ENCODE assay signal across 9 cellular contexts in the genomic region with DNA sequence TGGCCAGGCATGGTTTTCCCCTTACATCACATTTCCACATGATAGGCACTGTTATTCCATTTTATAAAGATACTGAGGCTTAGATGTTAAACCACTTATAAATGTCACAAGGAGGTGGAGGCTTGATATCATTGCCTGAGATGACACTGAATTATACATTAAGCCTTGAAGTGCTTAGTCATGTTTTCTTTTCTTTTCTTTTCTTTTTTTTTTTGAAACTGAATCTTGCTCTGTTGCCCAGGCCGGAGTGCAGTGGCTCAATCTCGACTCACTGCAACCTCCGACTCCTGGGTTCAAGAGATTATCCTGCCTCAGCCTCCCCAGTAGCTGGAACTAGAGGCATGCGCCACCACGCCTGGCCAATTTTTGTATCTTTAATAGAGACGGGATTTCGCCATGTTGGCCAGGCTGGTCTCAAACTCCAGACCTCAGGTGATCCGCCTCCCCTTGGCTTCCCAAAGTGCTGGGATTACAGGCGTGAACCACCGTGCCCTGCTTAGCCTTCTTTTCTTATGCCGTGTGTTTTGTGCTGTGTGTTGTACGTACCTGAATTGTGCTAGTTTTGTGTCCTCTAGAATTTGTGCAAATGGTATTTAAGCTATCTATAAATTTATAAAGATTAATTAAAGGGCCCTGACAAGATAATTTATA. TPM values are rescaled to one million over a fixed set of nuclear protein-coding genes. Genes with fewer than 3 reads are reported as not detected.
DNase-seq lines count a peak whose midpoint lies in the region; ATAC-seq, FAIRE-seq and TF ChIP-seq lines count a peak whose summit lies in the region.
"Had no signal": no experiment of that assay in that cellular context is flagged by ENCODE, and none has a peak within 500 bp of the region (broad histone marks: within the 10 kb centered on the region; RNA-seq: fewer than 3 reads in every experiment).

No MANE protein-coding gene starts in this region.

- H3K27me3 ChIP-seq in DND-41 (ENCODE audit: insufficient read depth, low read length, poor library complexity), result no peaks in the 10 kb centered on the region
- H3K27me3 ChIP-seq in Panc1 (ENCODE audit: control insufficient read depth, insufficient read depth, low read length), result no peaks in the 10 kb centered on the region
- H3K27me3 ChIP-seq in parathyroid adenoma (ENCODE audit: control insufficient read depth, insufficient read depth, low read length), result no peaks in the 10 kb centered on the region

- TF ChIP-seq CTCF in DND-41 (IDR thresholded peaks at IDR 0.05; ENCODE audit: borderline replicate concordance, extremely low read depth, low read length, poor library complexity, severe bottlenecking), result no peak
- no peak for TF ChIP-seq CTCF in Panc1 (IDR thresholded peaks at IDR 0.05)
- TF ChIP-seq CTCF in parathyroid adenoma (IDR thresholded peaks at IDR 0.05), result no peak

- DNase-seq in DND-41 (no peak), Panc1 (ENCODE audit: low read depth, low spot score) (no peak), epithelial cell of prostate (ENCODE audit: low read depth, low spot score) (no peak), frontal cortex (ENCODE audit: low spot score in 2 of 2) (no peak), NOMO-1 (lab: John Stamatoyannopoulos, UW; ENCODE audit: unreplicated experiment in 2 of 2) (no peak)
- DNase-seq in activated CD4-positive, CD25-positive, alpha-beta regulatory T cell (lab: John Stamatoyannopoulos, UW), result no peak
- DNase-seq: cerebellar nuclear complex had no signal

- TSS peak; percentile 84 for BruUV-seq in Panc1 (replicated peaks; lab: Mats Ljungman, UMichigan)

- POLR2A ChIA-PET in Panc1 (lab: Charles Lee), result no interaction called here

- in situ Hi-C loops in Panc1 (cut with HindIII; ENCODE audit: low pct_unique_long_range_greater_than_20kb, low sequenced_read_pairs), result no loop called here

- ATAC-seq in DND-41 (ENCODE audit: insufficient read depth, low read depth) (no peak), Panc1 (no peak), HG03521 (IDR thresholded peaks at IDR 0.05; ENCODE audit: unreplicated experiment) (no peak)

- intact Hi-C loops in Panc1 (cut with micrococcal nuclease; ENCODE audit: unreplicated experiment), result no loop called here

- H4K20me1 ChIP-seq in DND-41 (ENCODE audit: insufficient read depth, low read length), result peaks cover 16% of the 10 kb centered on the region; the same call in 1 of the 2 replicates

- H3K4me1 ChIP-seq in DND-41 (ENCODE audit: insufficient read depth, low read length) (peaks cover 29% of the 10 kb centered on the region), Panc1 (ENCODE audit: control insufficient read depth, insufficient read depth, low read length) (peaks cover 17% of the 10 kb centered on the region), parathyroid adenoma (peaks cover 7% of the 10 kb centered on the region)

- H3K79me2 ChIP-seq in DND-41 (ENCODE audit: insufficient read depth, low read length), result peaks cover 57% of the 10 kb centered on the region
- H3K79me2 ChIP-seq in parathyroid adenoma, result peaks cover 41% of the 10 kb centered on the region

- FAIRE-seq in frontal cortex (lab: Jason Lieb, UNC), result no peak

- H3K4me3 ChIP-seq in DND-41 (ENCODE audit: low read depth in 1 of 2, low read length in 2 of 2) (peak overlapping the region; percentile 73 to 87), Panc1 (ENCODE audit: low read depth in 2 of 2, low read length in 2 of 2) (peak overlapping the region; percentile 91 to 94), parathyroid adenoma (ENCODE audit: low read depth, low read length) (peak overlapping the region; percentile 89)

- H3K36me3 ChIP-seq in DND-41 (ENCODE audit: insufficient read depth, low read length) (peaks cover 25% of the 10 kb centered on the region; the same call in 1 of the 2 replicates), Panc1 (ENCODE audit: control insufficient read depth, insufficient read depth, low read length) (no peaks in the 10 kb centered on the region), parathyroid adenoma (ENCODE audit: control insufficient read depth, insufficient read depth, low read length) (no peaks in the 10 kb centered on the region)

- H3K9ac ChIP-seq in DND-41 (ENCODE audit: low read depth, low read length), result peak overlapping the region; percentile 68
- H3K9ac ChIP-seq in parathyroid adenoma, result no peak overlapping the region

- H3K9me3 ChIP-seq in DND-41 (ENCODE audit: insufficient read depth, low read length, severe bottlenecking) (no peaks in the 10 kb centered on the region), Panc1 (ENCODE audit: control insufficient read depth, insufficient read depth, low read depth, low read length) (no peaks in the 10 kb centered on the region), parathyroid adenoma (ENCODE audit: control insufficient read depth, low read length) (no peaks in the 10 kb centered on the region)

- CTCF ChIA-PET in Panc1 (lab: Charles Lee), result no interaction called here

- H3K27ac ChIP-seq in DND-41 (ENCODE audit: low read length), result peak overlapping the region; percentile 99
- peak overlapping the region; percentile 92 for H3K27ac ChIP-seq in Panc1 (ENCODE audit: low read length)
- peak overlapping the region; percentile 91 for H3K27ac ChIP-seq in epithelial cell of prostate
- H3K27ac ChIP-seq in parathyroid adenoma, result peak overlapping the region; percentile 98

- H2AFZ ChIP-seq in DND-41 (ENCODE audit: low read depth, low read length) (peak overlapping the region; percentile 92; the same call in 1 of the 2 replicates), parathyroid adenoma (no peak overlapping the region)

- peak overlapping the region; percentile 98 for H3K4me2 ChIP-seq in DND-41 (ENCODE audit: insufficient read depth, low read length)
- peak overlapping the region; percentile 78 for H3K4me2 ChIP-seq in parathyroid adenoma (ENCODE audit: low read length)

RNA-seq across cellular contexts. Expression of gene DNAJA3, which starts 1.2 kb away (rescaled TPM):
- 68.7 TPM for total RNA-seq in Panc1 (2021; ENCODE audit: unreplicated experiment)
- 73.2 TPM for polyA plus RNA-seq in Panc1 (2012; ENCODE audit: insufficient read length)
- total RNA-seq in frontal cortex, result 42.8 TPM

RNA-seq across cellular contexts. Expression of gene CORO7, which starts 10.5 kb away (rescaled TPM):
- total RNA-seq in Panc1 (2021; ENCODE audit: unreplicated experiment) (37.5 TPM), frontal cortex (39.1 TPM)
- 27.7 TPM for polyA plus RNA-seq in Panc1 (2012; ENCODE audit: insufficient read length)

RNA-seq across cellular contexts. Expression of gene NMRAL1, which starts 47.6 kb away (rescaled TPM):
- total RNA-seq in Panc1 (2021; ENCODE audit: unreplicated experiment) (109 TPM), frontal cortex (62.0 TPM)
- polyA plus RNA-seq in Panc1 (2012; ENCODE audit: insufficient read length), result 169 TPM

RNA-seq across cellular contexts. Expression of gene HMOX2, which starts 49.4 kb away (rescaled TPM):
- 72.6 TPM for total RNA-seq in Panc1 (2021; ENCODE audit: unreplicated experiment)
- 114 TPM for polyA plus RNA-seq in Panc1 (2012; ENCODE audit: insufficient read length)
- 39.5 TPM for total RNA-seq in frontal cortex

RNA-seq across cellular contexts. Expression of gene VASN, which starts 55.2 kb away (rescaled TPM):
- 33.5 TPM for total RNA-seq in Panc1 (2021; ENCODE audit: unreplicated experiment)
- polyA plus RNA-seq in Panc1 (2012; ENCODE audit: insufficient read length), result 34.7 TPM
- 1.6 TPM for total RNA-seq in frontal cortex
